8 cellular contexts compared by ENCODE assay signal in genomic region chr6:27156874-27157460, GRCh38.
A peak's percentile ranks its signal among the peaks of the same experiment; 100 is the strongest.
DNase-seq lines count a peak whose midpoint lies in the region; ATAC-seq and TF ChIP-seq lines count a peak whose summit lies in the region.

No MANE protein-coding gene starts in this region.

- no peak overlapping the region for H2BK12ac ChIP-seq in H9 (ENCODE audit: insufficient read length, low read depth, low read length)

- TF ChIP-seq CTCF in H9 (conservative IDR thresholded peaks at IDR 0.05) (no peak), body of pancreas (IDR thresholded peaks at IDR 0.05) (no peak)

- H3K27me3 ChIP-seq in ACC112 (ENCODE audit: insufficient read depth, low read length), result no peaks in the 10 kb centered on the region
- H3K27me3 ChIP-seq in H9 (ENCODE audit: insufficient read depth, low read length), result no peaks in the 10 kb centered on the region
- no peaks in the 10 kb centered on the region for H3K27me3 ChIP-seq in body of pancreas

- H3K18ac ChIP-seq in H9 (ENCODE audit: insufficient read length, low read depth, low read length), result no peak overlapping the region

- H3T11ph ChIP-seq in H9 (ENCODE audit: low read length), result no peak overlapping the region

- 0 out of 2 replicates have a peak overlapping the region, but pooled peaks have one; percentile 4 for H3K14ac ChIP-seq in H9 (ENCODE audit: insufficient read depth, low read length)

- no peaks in the 10 kb centered on the region for H4K20me1 ChIP-seq in H9 (ENCODE audit: control insufficient read depth, insufficient read depth, insufficient read length)

- H3K27me3 Mint-ChIP-seq in H9 (ENCODE audit: low read depth), result peaks cover 18% of the 10 kb centered on the region
- no peaks in the 10 kb centered on the region for H3K27me3 Mint-ChIP-seq in memory B cell

- no peak overlapping the region for H2BK15ac ChIP-seq in H9 (ENCODE audit: low read depth, low read length)

- TF ChIP-seq POLR2A in body of pancreas (IDR thresholded peaks at IDR 0.05), result no peak

- peaks cover 0 to 5% of the 10 kb centered on the region in 2 experiments; a peak in 2 of 5 replicates for H3K9me3 Mint-ChIP-seq in H9
- H3K9me3 Mint-ChIP-seq in memory B cell, result no peaks in the 10 kb centered on the region

- no peak overlapping the region for H2BK20ac ChIP-seq in H9 (ENCODE audit: low read depth, low read length, poor library complexity, severe bottlenecking)

- intact Hi-C loops in body of pancreas (cut with DNase I), result no loop called here

- DNase-seq in H9, result no peak
- no peak for DNase-seq in body of pancreas
- no peak for DNase-seq in memory B cell (ENCODE audit: low spot score in 2 of 2)
- no peak for DNase-seq in NCI-H446 (lab: John Stamatoyannopoulos, UW)
- no peak for DNase-seq in activated CD4-positive, alpha-beta T cell treated with anti-CD3 and anti-CD28 coated beads for 48 hours

- no peak overlapping the region for H4K8ac ChIP-seq in H9 (replicated peaks; ENCODE audit: insufficient read length, low read depth, low read length)

- peaks cover 8% of the 10 kb centered on the region for H3K23me2 ChIP-seq in H9 (ENCODE audit: insufficient read length, low read depth, low read length, poor library complexity, severe bottlenecking)

- H2BK5ac ChIP-seq in H9 (ENCODE audit: insufficient read length, low read length), result no peak overlapping the region

- no peaks in the 10 kb centered on the region for H3K79me1 ChIP-seq in H9 (ENCODE audit: insufficient read depth, low read depth, low read length, poor library complexity, severe bottlenecking)

- H3K36me3 Mint-ChIP-seq in H9 (ENCODE audit: insufficient read depth in 1 of 3, low read depth in 3 of 3), result no peaks in the 10 kb centered on the region; a peak in 1 of 7 replicates
- H3K36me3 Mint-ChIP-seq in memory B cell, result no peaks in the 10 kb centered on the region

- no CpG with 5 or more reads among the region's 15 CpGs for WGBS in H9 (ENCODE audit: extremely low coverage, insufficient read length, low lambda C conversion rate)
- 26 to 27% methylated on average over 15 of the region's 15 CpGs for WGBS in body of pancreas, 2 donors

- H3K79me2 ChIP-seq in ACC112 (ENCODE audit: control insufficient read depth, insufficient read depth, low read length, unreplicated experiment), result no peaks in the 10 kb centered on the region
- no peaks in the 10 kb centered on the region for H3K79me2 ChIP-seq in H9 (ENCODE audit: insufficient read depth, low read length)

- no peak overlapping the region for H3K4ac ChIP-seq in H9 (ENCODE audit: low read depth, low read length)

- H2AK5ac ChIP-seq in H9 (ENCODE audit: insufficient read length, low read length), result no peak overlapping the region

- H3K4me1 Mint-ChIP-seq in H9 (peaks cover 21 to 37% of the 10 kb centered on the region in 2 experiments), memory B cell (peaks cover 24% of the 10 kb centered on the region)

- H3K4me3 Mint-ChIP-seq in H9 (peak overlapping the region; percentile 86 to 94), memory B cell (peak overlapping the region; percentile 80)

- no peak overlapping the region for H2BK120ac ChIP-seq in H9 (ENCODE audit: low read depth, low read length, poor library complexity, severe bottlenecking)

- H3K4me1 ChIP-seq in ACC112 (ENCODE audit: control insufficient read depth, insufficient read depth, low read length, unreplicated experiment) (peaks cover 4% of the 10 kb centered on the region), H9 (ENCODE audit: insufficient read depth, low read length) (peaks cover 3% of the 10 kb centered on the region; the same call in 1 of the 2 replicates), body of pancreas (peaks cover 20% of the 10 kb centered on the region)

- ATAC-seq in body of pancreas (peak; percentile 22), memory B cell (ENCODE audit: low read depth) (no peak), GM21529 (IDR thresholded peaks at IDR 0.05; ENCODE audit: unreplicated experiment) (no peak), HG03139 (IDR thresholded peaks at IDR 0.05; ENCODE audit: unreplicated experiment) (no peak)

- H2AFZ ChIP-seq in ACC112 (ENCODE audit: low read length, unreplicated experiment) (peak overlapping the region; percentile 84), H9 (ENCODE audit: low read length) (peak overlapping the region; percentile 78)

- H3K27ac ChIP-seq in ACC112 (ENCODE audit: low read depth, low read length) (no peak overlapping the region), H9 (ENCODE audit: insufficient read length, low read depth, low read length) (no peak overlapping the region), body of pancreas (peak overlapping the region in 1 of 4 donors; percentile 41)

- H4K5ac ChIP-seq in H9 (ENCODE audit: insufficient read length, low read depth, low read length), result no peak overlapping the region

- H3K9me3 ChIP-seq in H9 (ENCODE audit: control insufficient read depth, low read depth, low read length), result no peaks in the 10 kb centered on the region
- H3K9me3 ChIP-seq in body of pancreas, result no peaks in the 10 kb centered on the region

- peak overlapping the region; percentile 50 for H3K9ac ChIP-seq in H9 (ENCODE audit: extremely low read depth, insufficient read length, low read length)

- peak overlapping the region; percentile 91 for H3K4me3 ChIP-seq in ACC112 (ENCODE audit: low read depth, low read length)
- H3K4me3 ChIP-seq in body of pancreas, result peak overlapping the region in 1 of 2 donors; percentile 13

- peak overlapping the region in 2 of 3 experiments; percentile 62 to 91; a peak in 3 of 7 replicates for H3K27ac Mint-ChIP-seq in H9
- H3K27ac Mint-ChIP-seq in memory B cell, result peak overlapping the region; percentile 92

- no peak overlapping the region for H3K23ac ChIP-seq in H9 (ENCODE audit: insufficient read length, low read depth, low read length)

- no peak overlapping the region for H3K56ac ChIP-seq in H9 (ENCODE audit: insufficient read length, low read depth, low read length)

- no peaks in the 10 kb centered on the region for H3K36me3 ChIP-seq in ACC112 (ENCODE audit: insufficient read depth, low read length)
- no peaks in the 10 kb centered on the region for H3K36me3 ChIP-seq in body of pancreas (replicated peaks in 1 of 2; ENCODE audit: insufficient read depth in 1 of 2, low read depth in 2 of 2)

- peak overlapping the region; percentile 69 for H3K4me2 ChIP-seq in H9 (ENCODE audit: insufficient read depth, insufficient read length, low read length)

- H4K91ac ChIP-seq in H9 (ENCODE audit: insufficient read length, low read depth, low read length), result no peak overlapping the region
